Comparison of ENCODE assay signal across 17 cellular contexts in genomic region chr1:227603327-227603726, GRCh38. TPM values are rescaled to one million over a fixed set of nuclear protein-coding genes. Genes with fewer than 3 reads are reported as not detected.
A peak's percentile ranks its signal among the peaks of the same experiment; 100 is the strongest.
DNase-seq lines count a peak whose midpoint lies in the region; ATAC-seq and TF ChIP-seq lines count a peak whose summit lies in the region.
"Had no signal": no experiment of that assay in that cellular context is flagged by ENCODE, and none has a peak within 500 bp of the region (broad histone marks: within the 10 kb centered on the region; RNA-seq: fewer than 3 reads in every experiment).

No MANE protein-coding gene starts in this region.

- H3K9ac ChIP-seq in BLaER1 (no peak overlapping the region), neural progenitor cell (no peak overlapping the region)
- H3K9ac ChIP-seq: GM23248 had no signal

- peaks cover 78% of the 10 kb centered on the region for H3K9me3 Mint-ChIP-seq in neural progenitor cell

- H4K20me1 ChIP-seq in BLaER1: no peaks in the 10 kb centered on the region
- no peaks in the 10 kb centered on the region for H4K20me1 ChIP-seq in neural progenitor cell (ENCODE audit: low read depth)

- ATAC-seq in Right ventricle myocardium inferior: peak; percentile 39
- ATAC-seq: CD8-positive, alpha-beta T cell; GM12878; HCT116 had no signal

- intact Hi-C loops in Right ventricle myocardium inferior (cut with DNase I) (no loop called here), spleen (cut with DNase I; ENCODE audit: low total_unique reads) (no loop called here)

- WGBS in spleen, 5 donors: 85 to 99% (median 97%) methylated on average over 3 of the region's 3 CpGs

- H3K27me3 ChIP-seq in right atrium auricular region: no peaks in the 10 kb centered on the region
- H3K27me3 ChIP-seq in BLaER1: no peaks in the 10 kb centered on the region
- H3K27me3 ChIP-seq in neural progenitor cell: no peaks in the 10 kb centered on the region
- no peaks in the 10 kb centered on the region for H3K27me3 ChIP-seq in spleen (replicated peaks in 1 of 7)

- no peaks in the 10 kb centered on the region for H3K27me3 Mint-ChIP-seq in neural progenitor cell (ENCODE audit: insufficient read depth, low read depth)
- H3K27me3 Mint-ChIP-seq: CD4-positive, CD25-positive, alpha-beta regulatory T cell had no signal

- H3K9me3 ChIP-seq in right atrium auricular region (peaks cover 0 to 4% of the 10 kb centered on the region in 2 donors), BLaER1 (peaks cover 89% of the 10 kb centered on the region), neural progenitor cell (ENCODE audit: low read depth) (peaks cover 12% of the 10 kb centered on the region), spleen (peaks cover 2 to 100% (median 95%) of the 10 kb centered on the region in 8 donors)

- TF ChIP-seq CTCF in right atrium auricular region (IDR thresholded peaks at IDR 0.05): no peak
- no peak for TF ChIP-seq CTCF in neural progenitor cell (IDR thresholded peaks at IDR 0.05)
- no peak for TF ChIP-seq CTCF in spleen (IDR thresholded peaks at IDR 0.05 in 8 of 11, conservative IDR thresholded peaks at IDR 0.05 in 3 of 11)

- in situ Hi-C loops in G401 (cut with HindIII; ENCODE audit: low sequenced_read_pairs): no loop called here

- H3F3A ChIP-seq in neural progenitor cell (ENCODE audit: low read depth): no peaks in the 10 kb centered on the region

- no peak overlapping the region for H3K4me3 ChIP-seq in right atrium auricular region
- peak overlapping the region; percentile 22; the same call in 1 of the 2 replicates for H3K4me3 ChIP-seq in BLaER1
- no peak overlapping the region for H3K4me3 ChIP-seq in neural progenitor cell
- no peak overlapping the region for H3K4me3 ChIP-seq in spleen
- H3K4me3 ChIP-seq: GM12878, GM23248 had no signal

- peaks cover 0 to 26% of the 10 kb centered on the region in 2 donors for H3K4me1 ChIP-seq in right atrium auricular region
- H3K4me1 ChIP-seq in BLaER1: no peaks in the 10 kb centered on the region
- H3K4me1 ChIP-seq in neural progenitor cell: peaks cover 18% of the 10 kb centered on the region
- no peaks in the 10 kb centered on the region for H3K4me1 ChIP-seq in spleen

- H2AFZ ChIP-seq in neural progenitor cell (replicated peaks): no peak overlapping the region
- H2AFZ ChIP-seq: GM23248 had no signal

- peaks cover 91% of the 10 kb centered on the region for H3K79me2 ChIP-seq in neural progenitor cell (ENCODE audit: low read depth)

- H3K36me3 ChIP-seq in right atrium auricular region (no peaks in the 10 kb centered on the region), BLaER1 (peaks cover 67% of the 10 kb centered on the region), neural progenitor cell (no peaks in the 10 kb centered on the region), spleen (peaks cover 0 to 64% (median 6%) of the 10 kb centered on the region in 6 donors)

- no peak for DNase-seq in Right ventricle myocardium inferior (ENCODE audit: missing footprints)
- no peak for DNase-seq in right atrium auricular region (ENCODE audit: low spot score)
- DNase-seq in G401 (ENCODE audit: low spot score): peak; percentile 27
- DNase-seq in neural progenitor cell (ENCODE audit: low spot score): no peak
- DNase-seq in spleen: no peak
- no peak for DNase-seq in stimulated activated CD8-positive, alpha-beta memory T cell treated with anti-CD3 and anti-CD28 coated beads, Interleukin-4, amount 100 ng/mL, for 48 hours
- DNase-seq: CD4-positive, CD25-positive, alpha-beta regulatory T cell; CD8-positive, alpha-beta T cell; DMS 273 treated with DMSO at 0.1 percent for 48 hours; DND-41; GDM1; GM23248; H7 had no signal

- peaks cover 46% of the 10 kb centered on the region for H3K36me3 Mint-ChIP-seq in neural progenitor cell

- H3K27ac Mint-ChIP-seq in neural progenitor cell: no peak overlapping the region
- H3K27ac Mint-ChIP-seq: CD4-positive, CD25-positive, alpha-beta regulatory T cell; CD8-positive, alpha-beta T cell had no signal

- H3K4me3 Mint-ChIP-seq in neural progenitor cell: no peak overlapping the region
- H3K4me3 Mint-ChIP-seq: CD4-positive, CD25-positive, alpha-beta regulatory T cell; CD8-positive, alpha-beta T cell had no signal

- H3K27ac ChIP-seq in right atrium auricular region: no peak overlapping the region
- H3K27ac ChIP-seq in BLaER1: no peak overlapping the region
- no peak overlapping the region for H3K27ac ChIP-seq in neural progenitor cell
- no peak overlapping the region for H3K27ac ChIP-seq in spleen
- H3K27ac ChIP-seq: C4-2B, GM23248 had no signal

- no peak for TF ChIP-seq POLR2A in spleen (IDR thresholded peaks at IDR 0.05)

- H3K4me2 ChIP-seq in BLaER1 (no peak overlapping the region), neural progenitor cell (peak overlapping the region; percentile 22)

- no peaks in the 10 kb centered on the region for H3K4me1 Mint-ChIP-seq in neural progenitor cell

RNA-seq across cellular contexts. Expression of gene ZNF678, which starts 40.0 kb away (rescaled TPM):
- total RNA-seq in Right ventricle myocardium inferior (3.0 TPM), right atrium auricular region (1 to 10 TPM; 2.7 to 3.3 TPM), neural progenitor cell (ENCODE audit: low replicate concordance) (46.8 and 63.8 TPM in 2 replicates), spleen (10 to 100 TPM in 6 of 7 donors, 1 to 10 TPM in 1; 9.2 to 24.5 (median 13.5) TPM)
- 8.6 and 19.3 TPM in 2 replicates for total RNA-seq in G401 (2014; rRNA removed; shearing (Covaris generic))
- 1 to 10 TPM; 1.5 to 2.3 (median 1.7) TPM for polyA plus RNA-seq in spleen
